In the genomic region with DNA sequence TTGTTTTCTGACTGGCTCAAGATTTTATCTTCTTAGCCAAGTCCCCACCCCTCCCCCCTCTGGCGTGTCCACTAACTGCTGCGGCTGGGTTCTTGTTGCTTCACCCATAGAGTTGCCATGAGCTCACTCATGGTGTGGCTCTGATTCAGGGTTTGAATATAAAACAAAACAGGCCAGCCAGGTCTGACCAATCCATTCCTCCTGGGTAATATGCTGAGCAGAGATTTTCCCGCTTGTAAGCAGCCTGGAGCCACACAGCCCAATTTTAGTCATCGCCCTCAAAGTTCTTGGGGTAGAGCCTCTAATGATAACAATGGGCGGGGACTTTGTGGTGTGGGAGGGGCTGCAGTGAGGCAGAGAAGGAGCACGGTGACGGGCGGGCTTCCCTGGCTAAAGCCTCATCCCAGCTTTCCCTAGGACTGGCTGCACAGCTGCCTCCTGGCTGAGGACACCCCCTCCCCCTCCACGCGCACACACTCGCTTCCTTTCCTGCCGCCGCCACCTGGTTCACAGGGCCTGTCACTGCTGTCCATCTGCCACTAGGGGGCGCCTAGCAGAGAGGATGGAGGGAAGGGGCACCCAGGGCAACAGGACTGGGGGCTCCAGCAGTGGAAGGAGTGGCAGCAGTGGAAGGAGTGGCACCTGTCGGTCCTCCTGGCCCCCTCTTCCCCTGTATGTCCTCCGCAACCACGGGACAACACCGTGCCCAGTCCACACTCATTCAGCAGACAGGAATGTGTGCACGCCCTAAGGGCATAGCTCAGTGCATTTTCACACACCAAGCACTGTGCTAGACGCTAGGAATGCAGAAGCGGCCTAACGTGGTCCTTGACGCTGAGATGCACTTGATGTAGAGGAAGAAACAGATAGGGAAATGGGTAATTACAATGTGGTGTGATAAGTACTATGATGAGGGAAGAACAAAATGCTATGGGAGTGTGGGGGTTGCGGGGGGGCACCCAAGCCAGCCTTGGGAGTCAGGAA, we compare ENCODE assay signal across 8 cellular contexts. TPM values are rescaled to one million over a fixed set of nuclear protein-coding genes. Genes with fewer than 3 reads are reported as not detected.
DNase-seq lines count a peak whose midpoint lies in the region; ATAC-seq and TF ChIP-seq lines count a peak whose summit lies in the region.

No MANE protein-coding gene starts in this region.

- H3K27me3 ChIP-seq in CD8-positive, alpha-beta T cell (ENCODE audit: insufficient read depth, low read length): no peaks in the 10 kb centered on the region
- H3K27me3 ChIP-seq in WERI-Rb-1 (ENCODE audit: insufficient read depth, low read depth, severe bottlenecking) (no peaks in the 10 kb centered on the region), mammary epithelial cell (ENCODE audit: insufficient read depth, low read length) (no peaks in the 10 kb centered on the region)

- CTCF ChIA-PET in CD8-positive, alpha-beta T cell (lab: Charles Lee): interaction anchor here (0.6 to 13.2 kb wide), 15 partner anchors 8 to 785 kb away, joined by 3 to 201 read pairs (median 4); a partner anchor contains a TSS
- CTCF ChIA-PET in mammary epithelial cell (lab: Charles Lee; ENCODE audit: low non-redundant PET): interaction anchor here (0.6 kb wide), 1 partner anchor 14 kb away, joined by 3 read pairs; no protein-coding TSS in a partner anchor

- no peaks in the 10 kb centered on the region for H3K27me3 Mint-ChIP-seq in CD8-positive, alpha-beta T cell (ENCODE audit: low read depth)

- DNase-seq in CD8-positive, alpha-beta T cell: peak in 6 of 7 experiments; percentile 46 to 81 (median 68)
- DNase-seq in LNCaP clone FGC (ENCODE audit: low read depth): no peak
- DNase-seq in WERI-Rb-1: peak; percentile 90
- DNase-seq in mammary epithelial cell: peak; percentile 91
- peak; percentile 53 to 59 for DNase-seq in left colon
- peak; percentile 23 to 46 (median 41) for DNase-seq in stimulated activated CD4-positive, alpha-beta T cell treated with anti-CD3 and anti-CD28 coated beads, TNF-alpha, amount 100 ng/mL, for 4 hours (ENCODE audit: low read depth in 3 of 3)
- DNase-seq in NCI-H774 (lab: John Stamatoyannopoulos, UW): no peak

- no TSS peak for BruUV-seq in mammary epithelial cell (replicated peaks; lab: Mats Ljungman, UMichigan)

- TF ChIP-seq CTCF in CD8-positive, alpha-beta T cell (IDR thresholded peaks at IDR 0.05): peak; percentile 55
- TF ChIP-seq CTCF in LNCaP clone FGC (IDR thresholded peaks at IDR 0.05; ENCODE audit: control insufficient read depth, extremely low read depth, insufficient read depth): peak; percentile 46
- TF ChIP-seq CTCF in WERI-Rb-1 (IDR thresholded peaks at IDR 0.05; ENCODE audit: low read depth, low read length): peak; percentile 74
- TF ChIP-seq CTCF in mammary epithelial cell (conservative IDR thresholded peaks at IDR 0.05 in 1 of 2, IDR thresholded peaks at IDR 0.05 in 1 of 2; ENCODE audit: extremely low read depth in 1 of 2, insufficient read depth in 1 of 2, low read depth in 1 of 2, low read length in 2 of 2): peak; percentile 48 to 62

- WGBS in mammary epithelial cell (ENCODE audit: low coverage, missing lambda C conversion rate): 66% methylated on average over 14 of the region's 24 CpGs

- in situ Hi-C loops in mammary epithelial cell (cut with MboI; ENCODE audit: low sequenced_read_pairs in 2 of 2): no loop called here

- dilution Hi-C loops in mammary epithelial cell (cut with HindIII; ENCODE audit: low sequenced_read_pairs): no loop called here

- H3K9me3 Mint-ChIP-seq in CD8-positive, alpha-beta T cell: no peaks in the 10 kb centered on the region

- POLR2A ChIA-PET in CD8-positive, alpha-beta T cell (lab: Charles Lee): interaction anchor here (1.4 kb wide), 2 partner anchors 22 to 121 kb away, joined by 3 to 5 read pairs; a partner anchor contains a TSS

- no peak overlapping the region for H3K4me3 ChIP-seq in CD8-positive, alpha-beta T cell (ENCODE audit: low read depth, low read length)
- H3K4me3 ChIP-seq in LNCaP clone FGC (ENCODE audit: low read depth, low read length) (no peak overlapping the region), WERI-Rb-1 (ENCODE audit: low read depth, low read length) (no peak overlapping the region), mammary epithelial cell (replicated peaks in 1 of 3; ENCODE audit: insufficient read depth in 1 of 3, low read depth in 2 of 3, low read length in 3 of 3) (no peak overlapping the region)

- no peak overlapping the region for H3K4me3 Mint-ChIP-seq in CD8-positive, alpha-beta T cell

- H4K20me1 ChIP-seq in mammary epithelial cell (ENCODE audit: insufficient read depth, low read length): no peaks in the 10 kb centered on the region

- H3K4me1 Mint-ChIP-seq in CD8-positive, alpha-beta T cell (ENCODE audit: low read depth): peaks cover 18% of the 10 kb centered on the region

- no peaks in the 10 kb centered on the region for H3K9me3 ChIP-seq in CD8-positive, alpha-beta T cell (ENCODE audit: low read length)
- H3K9me3 ChIP-seq in WERI-Rb-1 (ENCODE audit: severe bottlenecking) (no peaks in the 10 kb centered on the region), mammary epithelial cell (replicated peaks; ENCODE audit: insufficient read depth, low read length) (no peaks in the 10 kb centered on the region)

- H3K4me1 ChIP-seq in CD8-positive, alpha-beta T cell (ENCODE audit: insufficient read depth, low read length): peaks cover 11% of the 10 kb centered on the region
- peaks cover 6% of the 10 kb centered on the region for H3K4me1 ChIP-seq in mammary epithelial cell (ENCODE audit: insufficient read depth, low read length)

- peaks cover 14% of the 10 kb centered on the region for H3K36me3 Mint-ChIP-seq in CD8-positive, alpha-beta T cell

- H3K4me2 ChIP-seq in mammary epithelial cell (ENCODE audit: insufficient read depth, low read depth, low read length): no peak overlapping the region

- H3K27ac Mint-ChIP-seq in CD8-positive, alpha-beta T cell: peak overlapping the region; percentile 57

- intact Hi-C loops in CD8-positive, alpha-beta T cell (cut with DNase I, micrococcal nuclease): loop anchor here in 1 of 2 experiments (1.0 to 2.0 kb wide), 3 partner anchors 122 to 418 kb away; a partner anchor contains a TSS
- intact Hi-C loops in mammary epithelial cell (cut with micrococcal nuclease) (loop anchor here (5.0 kb wide), 2 partner anchors 118 to 417 kb away; no protein-coding TSS in a partner anchor), left colon (cut with DNase I, micrococcal nuclease) (loop anchor here in 1 of 2 donors (5.0 to 10.0 kb wide), 2 partner anchors 122 to 240 kb away; a partner anchor contains a TSS)

- H3K36me3 ChIP-seq in CD8-positive, alpha-beta T cell (ENCODE audit: insufficient read depth, low read length): no peaks in the 10 kb centered on the region
- no peaks in the 10 kb centered on the region for H3K36me3 ChIP-seq in WERI-Rb-1
- no peaks in the 10 kb centered on the region for H3K36me3 ChIP-seq in mammary epithelial cell (ENCODE audit: insufficient read depth, low read length)

- no peak overlapping the region for H3K9ac ChIP-seq in mammary epithelial cell (ENCODE audit: insufficient read depth, low read length)

- H3K27ac ChIP-seq in CD8-positive, alpha-beta T cell (ENCODE audit: low read depth, low read length): no peak overlapping the region
- no peak overlapping the region; the same call in 1 of the 2 replicates for H3K27ac ChIP-seq in WERI-Rb-1
- no peak overlapping the region for H3K27ac ChIP-seq in mammary epithelial cell (ENCODE audit: insufficient read depth, low read depth, low read length)

- H3K79me2 ChIP-seq in mammary epithelial cell (ENCODE audit: insufficient read depth, low read length): no peaks in the 10 kb centered on the region

- no peak overlapping the region for H2AFZ ChIP-seq in mammary epithelial cell (ENCODE audit: low read depth, low read length)

- peak; percentile 87 for ATAC-seq in CD8-positive, alpha-beta T cell
- ATAC-seq in GM21390 (IDR thresholded peaks at IDR 0.05; ENCODE audit: unreplicated experiment): peak; percentile 74
- ATAC-seq in left colon: peak; percentile 76

RNA-seq across cellular contexts. Expression of a gene that starts 26.8 kb away (rescaled TPM):
- total RNA-seq in CD8-positive, alpha-beta T cell: 10 to 100 TPM; 65.6 to 74.7 TPM
- total RNA-seq in mammary epithelial cell: 10 to 100 TPM; 23.2 to 34.1 TPM
- 34.6 TPM for polyA plus RNA-seq in mammary epithelial cell
- polyA minus RNA-seq in mammary epithelial cell: 42.5 TPM
- total RNA-seq in left colon: 1 to 10 TPM; 8.1 to 9.4 TPM

Comparison
In these comparisons a context has a peak if more than half of its experiments do, and no peak if none do; other contexts are left out.
1. DNase-seq: peak in CD8-positive, alpha-beta T cell (6 of 7), WERI-Rb-1 (single experiment), mammary epithelial cell (single experiment), left colon (2 of 2) and stimulated activated CD4-positive, alpha-beta T cell treated with anti-CD3 and anti-CD28 coated beads, TNF-alpha, amount 100 ng/mL, for 4 hours (3 of 3); none in LNCaP clone FGC (single experiment) and NCI-H774 (single experiment).
2. Peak in every context shown above with its lines, with median percentiles within 50 percentile points of each other: ATAC-seq and CTCF ChIP-seq.